Comparison of ENCODE assay signal across 25 cellular contexts in genomic region chr16:7361416-7362129, GRCh38. TPM values are rescaled to one million over a fixed set of nuclear protein-coding genes. Genes with fewer than 3 reads are reported as not detected.
"Had no signal": no experiment of that assay in that cellular context is flagged by ENCODE, and none has a peak within 500 bp of the region (broad histone marks: within the 10 kb centered on the region; RNA-seq: fewer than 3 reads in every experiment).

No MANE protein-coding gene starts in this region.

- H3K9me3 ChIP-seq: colonic mucosa, esophagus squamous epithelium, pancreas, prostate gland, stomach, thoracic aorta, transverse colon had no signal

- FAIRE-seq: pancreas had no signal

- H3K27ac ChIP-seq: colonic mucosa, esophagus squamous epithelium, hepatocyte, pancreas, prostate gland, spleen, stomach, thoracic aorta, transverse colon had no signal

- H3K36me3 ChIP-seq: colonic mucosa, esophagus squamous epithelium, pancreas, prostate gland, spleen, stomach, thoracic aorta, transverse colon had no signal

- DNase-seq: colonic mucosa; dermis blood vessel endothelial cell; esophagus squamous epithelium; foreskin fibroblast; left colon; mesendoderm; naive B cell; occipital lobe; pancreas; retina; spleen; stimulated activated CD4-positive, alpha-beta T cell treated with anti-CD3 and anti-CD28 coated beads, Interleukin-15, amount 100 ng/mL, for 24 hours; stimulated activated CD4-positive, alpha-beta T cell treated with anti-CD3 and anti-CD28 coated beads, Interleukin-1b, Interleukin-23, amount 100 ng/mL, for 48 hours; stimulated activated naive CD4-positive, alpha-beta T cell; stomach; substantia nigra; transverse colon had no signal

- H3K4me3 ChIP-seq: colonic mucosa, esophagus squamous epithelium, hepatocyte, pancreas, prostate gland, spleen, stomach, thoracic aorta, transverse colon had no signal

- ATAC-seq: left colon, pancreas, sciatic nerve had no signal

- H3K27me3 ChIP-seq: colonic mucosa, esophagus squamous epithelium, hepatocyte, stomach, transverse colon had no signal

- H3K4me1 ChIP-seq: colonic mucosa, pancreas, prostate gland, spleen had no signal

RNA-seq across cellular contexts. Expression of gene RBFOX1, which starts 28.9 kb away (rescaled TPM):
- total RNA-seq: dermis blood vessel endothelial cell, epithelial cell of proximal tubule, esophagus squamous epithelium, kidney epithelial cell, liver, lung microvascular endothelial cell, spleen, thoracic aorta had no signal
- polyA plus RNA-seq: liver had no signal
